In genomic region chr19:18128044-18128443, GRCh38 we compare ENCODE assay signal across 1 cellular context.
TF ChIP-seq lines count a peak whose summit lies in the region.

No MANE protein-coding gene starts in this region.

TF ChIP-seq in WTC11, 78 proteins besides CTCF, POLR2A, EP300 and RAD21 (continued from another document):
- no peak for TF ChIP-seq STAT6 (CRISPR knock-in tag; conservative IDR thresholded peaks at IDR 0.05; ENCODE audit: low read depth)
- no peak for TF ChIP-seq ERG (CRISPR knock-in tag; IDR thresholded peaks at IDR 0.05)
- TF ChIP-seq EMX1 (CRISPR knock-in tag; IDR thresholded peaks at IDR 0.05): no peak
- no peak for TF ChIP-seq ZNF425 (CRISPR knock-in tag; conservative IDR thresholded peaks at IDR 0.05)
- no peak for TF ChIP-seq ATF3 (CRISPR knock-in tag; conservative IDR thresholded peaks at IDR 0.05)
- TF ChIP-seq IRF2 (CRISPR knock-in tag; IDR thresholded peaks at IDR 0.05; ENCODE audit: borderline replicate concordance, low read depth): no peak
- TF ChIP-seq ZNF396 (CRISPR knock-in tag; IDR thresholded peaks at IDR 0.05; ENCODE audit: borderline replicate concordance): no peak
- TF ChIP-seq SOX15 (CRISPR knock-in tag; IDR thresholded peaks at IDR 0.05): no peak
- no peak for TF ChIP-seq TP53 (CRISPR knock-in tag; IDR thresholded peaks at IDR 0.05)
- TF ChIP-seq TCF7 (CRISPR knock-in tag; IDR thresholded peaks at IDR 0.05; ENCODE audit: low read depth): no peak
- no peak for TF ChIP-seq TEAD4 (CRISPR knock-in tag; IDR thresholded peaks at IDR 0.05)
- no peak for TF ChIP-seq ZNF512 (CRISPR knock-in tag; IDR thresholded peaks at IDR 0.05; ENCODE audit: borderline replicate concordance)
- no peak for TF ChIP-seq HMGA2 (CRISPR knock-in tag; IDR thresholded peaks at IDR 0.05)
- TF ChIP-seq ATF6 (CRISPR knock-in tag; IDR thresholded peaks at IDR 0.05): no peak
- TF ChIP-seq SMAD3 (CRISPR knock-in tag; IDR thresholded peaks at IDR 0.05; ENCODE audit: borderline replicate concordance): no peak
- no peak for TF ChIP-seq GRHL2 (CRISPR knock-in tag; IDR thresholded peaks at IDR 0.05; ENCODE audit: insufficient replicate concordance, severe bottlenecking)
- no peak for TF ChIP-seq ZNF138 (CRISPR knock-in tag; conservative IDR thresholded peaks at IDR 0.05)
- TF ChIP-seq PRRX2 (CRISPR knock-in tag; IDR thresholded peaks at IDR 0.05): no peak
